In the genomic region with DNA sequence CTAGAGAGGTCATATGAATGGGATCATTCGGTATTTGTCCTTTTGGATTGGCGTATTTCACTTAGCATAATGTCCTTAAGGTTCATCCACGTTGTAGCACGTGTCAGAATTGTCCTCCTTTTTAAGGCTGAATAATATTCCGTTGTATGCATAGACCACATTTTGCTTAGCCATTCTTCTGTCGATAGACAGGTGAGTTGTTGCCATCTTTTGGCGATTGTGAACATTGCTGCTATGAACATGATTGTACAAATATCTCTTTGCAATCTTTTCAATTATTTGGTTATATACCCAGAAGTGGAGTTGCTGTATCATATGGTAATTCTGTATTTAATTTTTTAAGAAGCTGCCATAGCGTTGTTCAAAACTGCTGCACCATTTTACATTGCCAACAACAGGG, we compare ENCODE assay signal across 1 cellular context.
TF ChIP-seq lines count a peak whose summit lies in the region.

No MANE protein-coding gene starts in this region.

TF ChIP-seq in HepG2, 621 proteins besides CTCF, POLR2A, EP300 and RAD21:
- peak; percentile 56 for TF ChIP-seq STAG1 (CRISPR knock-in tag; IDR thresholded peaks at IDR 0.05)
- TF ChIP-seq, protein P1, sequence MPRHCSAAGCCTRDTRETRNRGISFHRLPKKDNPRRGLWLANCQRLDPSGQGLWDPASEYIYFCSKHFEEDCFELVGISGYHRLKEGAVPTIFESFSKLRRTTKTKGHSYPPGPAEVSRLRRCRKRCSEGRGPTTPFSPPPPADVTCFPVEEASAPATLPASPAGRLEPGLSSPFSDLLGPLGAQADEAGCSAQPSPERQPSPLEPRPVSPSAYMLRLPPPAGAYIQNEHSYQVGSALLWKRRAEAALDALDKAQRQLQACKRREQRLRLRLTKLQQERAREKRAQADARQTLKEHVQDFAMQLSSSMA (CRISPR knock-in tag; IDR thresholded peaks at IDR 0.05) = no peak
